Comparison of ENCODE assay signal across 24 cellular contexts in genomic region chr5:128303593-128303992, GRCh38.
A peak's percentile ranks its signal among the peaks of the same experiment; 100 is the strongest.
DNase-seq lines count a peak whose midpoint lies in the region; ATAC-seq, FAIRE-seq and TF ChIP-seq lines count a peak whose summit lies in the region.
"Had no signal": no experiment of that assay in that cellular context is flagged by ENCODE, and none has a peak within 500 bp of the region (broad histone marks: within the 10 kb centered on the region; RNA-seq: fewer than 3 reads in every experiment).

No MANE protein-coding gene starts in this region.

- H3K27me3 ChIP-seq in ACC112 (ENCODE audit: insufficient read depth, low read length) (no peaks in the 10 kb centered on the region), RWPE2 (ENCODE audit: insufficient read depth, poor library complexity, severe bottlenecking) (no peaks in the 10 kb centered on the region), transverse colon (no peaks in the 10 kb centered on the region), upper lobe of left lung (no peaks in the 10 kb centered on the region)
- H3K27me3 ChIP-seq: BLaER1, SJSA1 had no signal

- peak; percentile 36; the same call in 1 of the 3 replicates for ATAC-seq in RWPE2 (ENCODE audit: low read depth)
- no peak for ATAC-seq in upper lobe of left lung (ENCODE audit: low FRiP score in 2 of 2)
- no peak for ATAC-seq in GM18867 (IDR thresholded peaks at IDR 0.05; ENCODE audit: unreplicated experiment)

- intact Hi-C loops in transverse colon (cut with DNase I; ENCODE audit: low total_unique reads): no loop called here

- TF ChIP-seq EP300 in transverse colon (IDR thresholded peaks at IDR 0.05; ENCODE audit: low read depth) (no peak), upper lobe of left lung (IDR thresholded peaks at IDR 0.05) (no peak)

- no peaks in the 10 kb centered on the region for H3K27me3 Mint-ChIP-seq in nephron (ENCODE audit: low read depth)
- H3K27me3 Mint-ChIP-seq: CD4-positive, CD25-positive, alpha-beta regulatory T cell; IgD-negative memory B cell had no signal

- peaks cover 2% of the 10 kb centered on the region for H3K9me3 Mint-ChIP-seq in nephron
- H3K9me3 Mint-ChIP-seq: CD4-positive, CD25-positive, alpha-beta regulatory T cell had no signal

- no peaks in the 10 kb centered on the region for H3K79me2 ChIP-seq in ACC112 (ENCODE audit: control insufficient read depth, insufficient read depth, low read length, unreplicated experiment)

- H3K4me3 Mint-ChIP-seq in nephron: no peak overlapping the region
- H3K4me3 Mint-ChIP-seq: CD4-positive, CD25-positive, alpha-beta regulatory T cell; H9; IgD-negative memory B cell had no signal

- TF ChIP-seq POLR2A in transverse colon (IDR thresholded peaks at IDR 0.05) (no peak), upper lobe of left lung (IDR thresholded peaks at IDR 0.05) (no peak), GM12892 (IDR thresholded peaks at IDR 0.05; ENCODE audit: low read depth, low read length) (no peak)

- TF ChIP-seq CTCF in RWPE2 (IDR thresholded peaks at IDR 0.05; ENCODE audit: poor library complexity, severe bottlenecking) (no peak), nephron (IDR thresholded peaks at IDR 0.05; ENCODE audit: unreplicated experiment in 3 of 3) (no peak), transverse colon (IDR thresholded peaks at IDR 0.05) (no peak), upper lobe of left lung (IDR thresholded peaks at IDR 0.05) (no peak)

- H3K27ac ChIP-seq in ACC112 (ENCODE audit: low read depth, low read length) (peak overlapping the region; percentile 25; the same call in 1 of the 2 replicates), RWPE2 (ENCODE audit: poor library complexity, severe bottlenecking) (peak overlapping the region; percentile 11), transverse colon (no peak overlapping the region), upper lobe of left lung (no peak overlapping the region)
- H3K27ac ChIP-seq: BLaER1, GM23248, KMS-11, PC-9, SJSA1 had no signal

- H3K4me1 ChIP-seq in ACC112 (ENCODE audit: control insufficient read depth, insufficient read depth, low read length, unreplicated experiment) (peaks cover 4% of the 10 kb centered on the region), RWPE2 (ENCODE audit: insufficient read depth, poor library complexity, severe bottlenecking) (no peaks in the 10 kb centered on the region), transverse colon (no peaks in the 10 kb centered on the region), upper lobe of left lung (no peaks in the 10 kb centered on the region)
- H3K4me1 ChIP-seq: BLaER1, SJSA1 had no signal

- in situ Hi-C loops in transverse colon (cut with MboI; ENCODE audit: low pct_ligation_motif_present in 1 of 4, low pct_unique_long_range_greater_than_20kb in 1 of 4, low sequenced_read_pairs in 3 of 4): no loop called here

- H3K4me1 Mint-ChIP-seq in nephron: peaks cover 20% of the 10 kb centered on the region
- H3K4me1 Mint-ChIP-seq: CD4-positive, CD25-positive, alpha-beta regulatory T cell; IgD-negative memory B cell had no signal

- no peak for FAIRE-seq in GM12892 (lab: Jason Lieb, UNC)
- FAIRE-seq: GM18507 had no signal

- no peak overlapping the region for H2AFZ ChIP-seq in ACC112 (ENCODE audit: low read length, unreplicated experiment)
- H2AFZ ChIP-seq: GM23248, PC-9 had no signal

- H3K27ac Mint-ChIP-seq in nephron: peak overlapping the region in 2 of 3 experiments; percentile 62
- H3K27ac Mint-ChIP-seq: CD4-positive, CD25-positive, alpha-beta regulatory T cell; H9; IgD-negative memory B cell had no signal

- no peak for DNase-seq in RWPE2 (ENCODE audit: low spot score)
- peak; percentile 46 for DNase-seq in fibroblast of peridontal ligament (ENCODE audit: extremely low read depth)
- no peak for DNase-seq in transverse colon
- DNase-seq in upper lobe of left lung: no peak
- DNase-seq in GM12892 (ENCODE audit: insufficient read length): no peak
- DNase-seq: CD4-positive, CD25-positive, alpha-beta regulatory T cell; DMS153; DND-41; H9; MM.1S; NCI-H1694; NCI-H2029 treated with DMSO at 0.1 percent for 48 hours; NCI-H526 treated with DMSO at 0.1 percent for 48 hours; PC-9; Right ventricle myocardium superior had no signal

- WGBS in transverse colon (ENCODE audit: low coverage in 1 of 2), 2 donors: 21 to 33% methylated on average over 1 of the region's 1 CpG
- 27 to 57% methylated on average over 1 of the region's 1 CpG for WGBS in upper lobe of left lung, 2 donors

- H3K4me3 ChIP-seq in ACC112 (ENCODE audit: low read depth, low read length) (no peak overlapping the region), RWPE2 (ENCODE audit: severe bottlenecking) (no peak overlapping the region), transverse colon (no peak overlapping the region), upper lobe of left lung (no peak overlapping the region)
- H3K4me3 ChIP-seq: BLaER1, GM23248, PC-9, SJSA1 had no signal

- H3K36me3 ChIP-seq in ACC112 (ENCODE audit: insufficient read depth, low read length) (peaks cover 18% of the 10 kb centered on the region), RWPE2 (ENCODE audit: low read depth) (peaks cover 91% of the 10 kb centered on the region), transverse colon (no peaks in the 10 kb centered on the region), upper lobe of left lung (no peaks in the 10 kb centered on the region)
- H3K36me3 ChIP-seq: BLaER1, SJSA1 had no signal

- H3K9me3 ChIP-seq in RWPE2 (ENCODE audit: severe bottlenecking) (no peaks in the 10 kb centered on the region), transverse colon (no peaks in the 10 kb centered on the region), upper lobe of left lung (no peaks in the 10 kb centered on the region)
- H3K9me3 ChIP-seq: BLaER1, SJSA1 had no signal

- H3K36me3 Mint-ChIP-seq in nephron (ENCODE audit: low read depth): peaks cover 71% of the 10 kb centered on the region
- H3K36me3 Mint-ChIP-seq: CD4-positive, CD25-positive, alpha-beta regulatory T cell; IgD-negative memory B cell had no signal

Comparison
In these comparisons a context has a peak if more than half of its experiments do, and no peak if none do; other contexts are left out.
1. H3K27ac ChIP-seq: peak in ACC112 (single experiment) and RWPE2 (single experiment); none in transverse colon (0 of 4) and upper lobe of left lung (0 of 4).